14 cellular contexts compared by ENCODE assay signal in genomic region chr11:78299000-78299712, GRCh38.
A peak's percentile ranks its signal among the peaks of the same experiment; 100 is the strongest.
DNase-seq lines count a peak whose midpoint lies in the region; ATAC-seq and TF ChIP-seq lines count a peak whose summit lies in the region.
"Had no signal": no experiment of that assay in that cellular context is flagged by ENCODE, and none has a peak within 500 bp of the region (broad histone marks: within the 10 kb centered on the region; RNA-seq: fewer than 3 reads in every experiment).

No MANE protein-coding gene starts in this region.

- peaks cover 96% of the 10 kb centered on the region for H3K79me2 ChIP-seq in DND-41 (ENCODE audit: insufficient read depth, low read length)

- H3K36me3 ChIP-seq in DND-41 (ENCODE audit: insufficient read depth, low read length) = peaks cover 16% of the 10 kb centered on the region
- H3K36me3 ChIP-seq in endodermal cell (ENCODE audit: control insufficient read depth, insufficient read depth, low read length) = no peaks in the 10 kb centered on the region
- H3K36me3 ChIP-seq in neutrophil = no peaks in the 10 kb centered on the region
- no peaks in the 10 kb centered on the region for H3K36me3 ChIP-seq in gastrocnemius medialis
- H3K36me3 ChIP-seq: SJSA1 had no signal

- peaks cover 3% of the 10 kb centered on the region for H3K27me3 Mint-ChIP-seq in endodermal cell (ENCODE audit: insufficient read depth)

- ATAC-seq in DND-41 (ENCODE audit: insufficient read depth, low read depth) (no peak), GM18498 (IDR thresholded peaks at IDR 0.05; ENCODE audit: unreplicated experiment) (no peak), gastrocnemius medialis (no peak), GM18520 (IDR thresholded peaks at IDR 0.05; ENCODE audit: unreplicated experiment) (no peak)

- H3K4me1 ChIP-seq in DND-41 (ENCODE audit: insufficient read depth, low read length) (peaks cover 82% of the 10 kb centered on the region), endodermal cell (ENCODE audit: control insufficient read depth, insufficient read depth, low read length) (no peaks in the 10 kb centered on the region), neutrophil (ENCODE audit: control insufficient read depth in 1 of 2, insufficient read depth in 1 of 2, low read depth in 1 of 2, low read length in 1 of 2) (peaks cover 30 to 31% of the 10 kb centered on the region in 2 experiments), gastrocnemius medialis (peaks cover 7 to 13% of the 10 kb centered on the region in 2 donors)
- H3K4me1 ChIP-seq: SJSA1 had no signal

- no peak overlapping the region for H3K27ac Mint-ChIP-seq in endodermal cell

- no peak overlapping the region for H3K9ac ChIP-seq in DND-41 (ENCODE audit: low read depth, low read length)
- no peak overlapping the region for H3K9ac ChIP-seq in endodermal cell (ENCODE audit: extremely low read depth, low read length, poor library complexity, severe bottlenecking)
- H3K9ac ChIP-seq: BLaER1 treated with 17β-estradiol and CSF1 and Interleukin-3, amounts not matched to agents 10 nM and 100 nM had no signal

- peaks cover 7% of the 10 kb centered on the region for H3K4me1 Mint-ChIP-seq in endodermal cell

- H3K9me3 Mint-ChIP-seq in endodermal cell = no peaks in the 10 kb centered on the region

- in situ Hi-C loops in gastrocnemius medialis (cut with MboI; ENCODE audit: low sequenced_read_pairs in 4 of 4) = no loop called here

- H3K27me3 ChIP-seq in DND-41 (ENCODE audit: insufficient read depth, low read length, poor library complexity) (no peaks in the 10 kb centered on the region), endodermal cell (ENCODE audit: control insufficient read depth, insufficient read depth, low read length, poor library complexity, severe bottlenecking) (no peaks in the 10 kb centered on the region), neutrophil (no peaks in the 10 kb centered on the region), gastrocnemius medialis (no peaks in the 10 kb centered on the region)
- H3K27me3 ChIP-seq: BLaER1 treated with 17β-estradiol and CSF1 and Interleukin-3, amounts not matched to agents 10 nM and 100 nM; SJSA1 had no signal

- H3K9me3 ChIP-seq in DND-41 (ENCODE audit: insufficient read depth, low read length, severe bottlenecking) = no peaks in the 10 kb centered on the region
- peaks cover 5% of the 10 kb centered on the region for H3K9me3 ChIP-seq in endodermal cell (ENCODE audit: control insufficient read depth, low read length)
- H3K9me3 ChIP-seq in neutrophil = no peaks in the 10 kb centered on the region
- no peaks in the 10 kb centered on the region for H3K9me3 ChIP-seq in gastrocnemius medialis
- H3K9me3 ChIP-seq: SJSA1 had no signal

- no peak overlapping the region for H2AFZ ChIP-seq in DND-41 (ENCODE audit: low read depth, low read length)

- no peak for TF ChIP-seq CTCF in DND-41 (IDR thresholded peaks at IDR 0.05; ENCODE audit: borderline replicate concordance, extremely low read depth, low read length, poor library complexity, severe bottlenecking)
- TF ChIP-seq CTCF in endodermal cell (conservative IDR thresholded peaks at IDR 0.05) = no peak
- TF ChIP-seq CTCF in neutrophil (IDR thresholded peaks at IDR 0.05) = no peak
- TF ChIP-seq CTCF in gastrocnemius medialis (IDR thresholded peaks at IDR 0.05 in 4 of 5, conservative IDR thresholded peaks at IDR 0.05 in 1 of 5) = no peak

- no peaks in the 10 kb centered on the region for H4K20me1 ChIP-seq in DND-41 (ENCODE audit: insufficient read depth, low read length)

- TF ChIP-seq POLR2A in gastrocnemius medialis (IDR thresholded peaks at IDR 0.05) = no peak

- H3K4me3 ChIP-seq in DND-41 (ENCODE audit: low read depth in 1 of 2, low read length in 2 of 2) (no peak overlapping the region), endodermal cell (ENCODE audit: low read length) (no peak overlapping the region), neutrophil (ENCODE audit: low read depth in 1 of 2, low read length in 1 of 2) (no peak overlapping the region), gastrocnemius medialis (no peak overlapping the region)
- H3K4me3 ChIP-seq: BLaER1 treated with 17β-estradiol and CSF1 and Interleukin-3, amounts not matched to agents 10 nM and 100 nM; SJSA1 had no signal

- WGBS in endodermal cell (ENCODE audit: insufficient coverage in 1 of 2, insufficient read length in 1 of 2), 2 experiments = 99 to 100% methylated on average over 2 of the region's 2 CpGs

- H3K27ac ChIP-seq in DND-41 (ENCODE audit: low read length) = peak overlapping the region; percentile 76
- H3K27ac ChIP-seq in endodermal cell (ENCODE audit: low read depth, low read length) = peak overlapping the region; percentile 74
- H3K27ac ChIP-seq in neutrophil = peak overlapping the region; percentile 52
- H3K27ac ChIP-seq in gastrocnemius medialis = peak overlapping the region in 1 of 4 donors; percentile 81
- H3K27ac ChIP-seq: BLaER1 treated with 17β-estradiol and CSF1 and Interleukin-3, amounts not matched to agents 10 nM and 100 nM; SJSA1 had no signal

- intact Hi-C loops in gastrocnemius medialis (cut with DNase I; ENCODE audit: low total_unique reads) = no loop called here

- H3K4me3 Mint-ChIP-seq in endodermal cell = no peak overlapping the region

- H3K4me2 ChIP-seq in DND-41 (ENCODE audit: insufficient read depth, low read length) = no peak overlapping the region

- peaks cover 4% of the 10 kb centered on the region for H3K36me3 Mint-ChIP-seq in endodermal cell (ENCODE audit: low read depth)

- peak; percentile 51 to 88 for DNase-seq in NCI-H524 (lab: John Stamatoyannopoulos, UW)
- DNase-seq in NCI-H524 treated with DMSO at 0.1 percent for 48 hours (lab: John Stamatoyannopoulos, UW) = no peak
- no peak for DNase-seq in DND-41
- DNase-seq in endodermal cell = no peak
- no peak for DNase-seq in gastrocnemius medialis
- DNase-seq: HCEC 1CT, NCI-H1105, NCI-H2171, NCI-H510A had no signal

Comparison
In these comparisons a context has a peak if more than half of its experiments do, and no peak if none do; other contexts are left out.
1. DNase-seq: peak in NCI-H524 (2 of 2); none in NCI-H524 treated with DMSO at 0.1 percent for 48 hours (single experiment), DND-41 (single experiment), endodermal cell (single experiment) and gastrocnemius medialis (0 of 2).